ENCODE assay signal across 21 cellular contexts in the genomic region with DNA sequence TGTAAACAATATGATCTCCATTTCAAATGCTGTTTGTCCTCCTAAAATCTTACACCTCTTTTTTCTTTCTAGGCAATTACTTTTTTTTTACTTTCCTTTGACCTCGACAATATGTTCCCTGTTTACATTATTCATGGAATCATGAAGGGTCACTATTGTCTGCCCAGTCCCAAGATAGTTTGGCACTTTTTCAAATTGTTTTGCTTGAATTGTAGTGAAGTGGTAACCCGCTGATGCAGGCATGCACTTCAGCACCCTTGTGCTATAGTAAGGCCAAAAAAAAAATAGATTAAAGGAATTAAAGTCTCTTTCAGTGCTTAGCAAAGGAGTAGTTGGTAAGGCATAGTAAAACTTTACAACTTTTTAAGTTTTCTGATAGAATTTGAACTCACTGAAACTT.
DNase-seq lines count a peak whose midpoint lies in the region; ATAC-seq, FAIRE-seq and TF ChIP-seq lines count a peak whose summit lies in the region.
"Had no signal": no experiment of that assay in that cellular context is flagged by ENCODE, and none has a peak within 500 bp of the region (broad histone marks: within the 10 kb centered on the region; RNA-seq: fewer than 3 reads in every experiment).

No MANE protein-coding gene starts in this region.

- TF ChIP-seq POLR2A in endothelial cell of umbilical vein (IDR thresholded peaks at IDR 0.05; ENCODE audit: low read depth, low read length) (no peak), sigmoid colon (IDR thresholded peaks at IDR 0.05) (no peak)

- intact Hi-C loops in A673 (cut with micrococcal nuclease; ENCODE audit: unreplicated experiment) (no loop called here), endothelial cell of umbilical vein (cut with micrococcal nuclease) (no loop called here), sigmoid colon (cut with DNase I) (no loop called here)

- TF ChIP-seq CTCF in A673 (conservative IDR thresholded peaks at IDR 0.05; ENCODE audit: low read depth, low read length) (no peak), endothelial cell of umbilical vein (IDR thresholded peaks at IDR 0.05; ENCODE audit: extremely low read depth in 1 of 2, insufficient read depth in 1 of 2, low read depth in 1 of 2, low read length in 2 of 2) (no peak), sigmoid colon (IDR thresholded peaks at IDR 0.05) (no peak)

- H4K20me1 ChIP-seq in endothelial cell of umbilical vein (replicated peaks; ENCODE audit: control insufficient read depth, extremely low read depth, insufficient read depth, low read length) = no peaks in the 10 kb centered on the region

- H2AFZ ChIP-seq in endothelial cell of umbilical vein (ENCODE audit: low read depth, low read length) = no peak overlapping the region

- WGBS in sigmoid colon, 2 donors = 42 to 66% methylated on average over 2 of the region's 2 CpGs

- no peaks in the 10 kb centered on the region for H3K9me3 Mint-ChIP-seq in activated CD8-positive, alpha-beta memory T cell treated with anti-CD3 and anti-CD28 coated beads, Interleukin-2, amount 10 ng/mL, durations not matched to agents 7 days and 5 days (ENCODE audit: low read depth)

- POLR2A ChIA-PET in A673 (lab: Charles Lee; ENCODE audit: low non-redundant PET) = no interaction called here
- POLR2A ChIA-PET in endothelial cell of umbilical vein (lab: Charles Lee) = no interaction called here

- no peak overlapping the region for H3K27ac Mint-ChIP-seq in activated CD8-positive, alpha-beta memory T cell treated with anti-CD3 and anti-CD28 coated beads, Interleukin-2, amount 10 ng/mL, durations not matched to agents 7 days and 5 days

- no peaks in the 10 kb centered on the region for H3K79me2 ChIP-seq in endothelial cell of umbilical vein (ENCODE audit: control insufficient read depth, insufficient read depth, low read length)

- H3K9me1 ChIP-seq in endothelial cell of umbilical vein (replicated peaks; ENCODE audit: control insufficient read depth, extremely low read depth, insufficient read depth, low read length) = no peaks in the 10 kb centered on the region

- in situ Hi-C loops in G401 (cut with HindIII; ENCODE audit: low sequenced_read_pairs) = no loop called here

- H3K4me2 ChIP-seq in endothelial cell of umbilical vein (ENCODE audit: insufficient read depth, low read length) = no peak overlapping the region

- no TSS peak for BruUV-seq in A673 (replicated peaks; lab: Mats Ljungman, UMichigan)
- no TSS peak for BruUV-seq in endothelial cell of umbilical vein (replicated peaks; lab: Mats Ljungman, UMichigan)

- peaks cover 1% of the 10 kb centered on the region for H3K36me3 Mint-ChIP-seq in activated CD8-positive, alpha-beta memory T cell treated with anti-CD3 and anti-CD28 coated beads, Interleukin-2, amount 10 ng/mL, durations not matched to agents 7 days and 5 days

- H3K4me3 ChIP-seq in A673 (ENCODE audit: low read depth, low read length, poor library complexity, severe bottlenecking) (no peak overlapping the region), endothelial cell of umbilical vein (replicated peaks in 1 of 3; ENCODE audit: insufficient read depth in 1 of 3, low read depth in 1 of 3, low read length in 3 of 3) (no peak overlapping the region), sigmoid colon (no peak overlapping the region)
- H3K4me3 ChIP-seq: GM12878, SJSA1 had no signal

- H3K36me3 ChIP-seq in A673 (ENCODE audit: insufficient read depth, low read length, poor library complexity, severe bottlenecking) (no peaks in the 10 kb centered on the region), endothelial cell of umbilical vein (ENCODE audit: control insufficient read depth in 2 of 2, extremely low read depth in 1 of 2, insufficient read depth in 2 of 2, low read length in 2 of 2) (no peaks in the 10 kb centered on the region), sigmoid colon (no peaks in the 10 kb centered on the region)
- H3K36me3 ChIP-seq: SJSA1 had no signal

- H3K4me1 ChIP-seq in A673 (ENCODE audit: insufficient read depth, low read length, poor library complexity, severe bottlenecking) = no peaks in the 10 kb centered on the region
- no peaks in the 10 kb centered on the region for H3K4me1 ChIP-seq in endothelial cell of umbilical vein (ENCODE audit: control insufficient read depth, extremely low read depth, insufficient read depth, low read length)
- H3K4me1 ChIP-seq in sigmoid colon = no peaks in the 10 kb centered on the region

- no peak overlapping the region for H3K4me3 Mint-ChIP-seq in activated CD8-positive, alpha-beta memory T cell treated with anti-CD3 and anti-CD28 coated beads, Interleukin-2, amount 10 ng/mL, durations not matched to agents 7 days and 5 days

- DNase-seq in A673 (ENCODE audit: low spot score) = peak; percentile 39
- DNase-seq in G401 (ENCODE audit: low spot score) = peak; percentile 66
- DNase-seq in NCI-H69 (lab: John Stamatoyannopoulos, UW) = peak; percentile 89
- DNase-seq in endothelial cell of umbilical vein (ENCODE audit: low read depth, low spot score) = peak; percentile 13
- DNase-seq in activated CD8-positive, alpha-beta memory T cell treated with anti-CD3 and anti-CD28 coated beads, Interleukin-2, amount 10 ng/mL, durations not matched to agents 7 days and 5 days = no peak
- DNase-seq in stimulated activated CD4-positive, alpha-beta T cell treated with anti-CD3 and anti-CD28 coated beads, Interleukin-1b, Interleukin-23, amount 100 ng/mL, for 48 hours = no peak
- DNase-seq in sigmoid colon = no peak
- DNase-seq: DND-41, GDM1, HCEC 1CT, KBM-7, NCI-H1048, NCI-H2107, NCI-H774, PC-3, SW 1271 had no signal

- H3K27me3 ChIP-seq in A673 (replicated peaks; ENCODE audit: insufficient read depth, low read depth, low read length, poor library complexity) = no peaks in the 10 kb centered on the region
- H3K27me3 ChIP-seq in endothelial cell of umbilical vein (ENCODE audit: control insufficient read depth in 2 of 2, insufficient read depth in 2 of 2, low read length in 2 of 2) = no peaks in the 10 kb centered on the region
- no peaks in the 10 kb centered on the region for H3K27me3 ChIP-seq in sigmoid colon
- H3K27me3 ChIP-seq: SJSA1 had no signal

- H3K4me1 Mint-ChIP-seq in activated CD8-positive, alpha-beta memory T cell treated with anti-CD3 and anti-CD28 coated beads, Interleukin-2, amount 10 ng/mL, durations not matched to agents 7 days and 5 days = peaks cover 10% of the 10 kb centered on the region

- no peaks in the 10 kb centered on the region for H3K9me3 ChIP-seq in A673 (ENCODE audit: low read depth, low read length, poor library complexity, severe bottlenecking)
- no peaks in the 10 kb centered on the region for H3K9me3 ChIP-seq in endothelial cell of umbilical vein (replicated peaks; ENCODE audit: control insufficient read depth, insufficient read depth, low read length)
- no peaks in the 10 kb centered on the region for H3K9me3 ChIP-seq in sigmoid colon
- H3K9me3 ChIP-seq: SJSA1 had no signal

- no peaks in the 10 kb centered on the region for H3K27me3 Mint-ChIP-seq in activated CD8-positive, alpha-beta memory T cell treated with anti-CD3 and anti-CD28 coated beads, Interleukin-2, amount 10 ng/mL, durations not matched to agents 7 days and 5 days

- TF ChIP-seq EP300 in sigmoid colon (IDR thresholded peaks at IDR 0.05) = no peak

- no peak for ATAC-seq in activated CD8-positive, alpha-beta memory T cell treated with anti-CD3 and anti-CD28 coated beads, Interleukin-2, amount 10 ng/mL, durations not matched to agents 7 days and 5 days
- no peak for ATAC-seq in HG02588 (IDR thresholded peaks at IDR 0.05; ENCODE audit: unreplicated experiment)
- ATAC-seq: GM12878, PC-3 had no signal

- no peak overlapping the region for H3K9ac ChIP-seq in endothelial cell of umbilical vein (replicated peaks; ENCODE audit: extremely low read depth, insufficient read depth, low read length)

- FAIRE-seq in endothelial cell of umbilical vein (lab: Jason Lieb, UNC) = no peak
- FAIRE-seq: A204.1, GM12878 had no signal

- H3K27ac ChIP-seq in A673 (ENCODE audit: low read depth, low read length, poor library complexity, severe bottlenecking) (no peak overlapping the region), endothelial cell of umbilical vein (ENCODE audit: insufficient read depth, low read depth, low read length) (no peak overlapping the region), sigmoid colon (no peak overlapping the region)
- H3K27ac ChIP-seq: HL-60, SJSA1 had no signal

- dilution Hi-C loops in endothelial cell of umbilical vein (cut with MboI; ENCODE audit: extremely low pct_ligation_motif_present, low sequenced_read_pairs) = no loop called here

- CTCF ChIA-PET in A673 (lab: Charles Lee) = interaction anchor here (0.9 kb wide), 1 partner anchor 10 kb away, joined by 3 read pairs; no protein-coding TSS in a partner anchor
- CTCF ChIA-PET in endothelial cell of umbilical vein (lab: Charles Lee) = no interaction called here
- CTCF ChIA-PET in activated CD8-positive, alpha-beta memory T cell treated with anti-CD3 and anti-CD28 coated beads, Interleukin-2, amount 10 ng/mL, durations not matched to agents 7 days and 5 days (lab: Charles Lee) = no interaction called here

TF ChIP-seq in endothelial cell of umbilical vein, 7 proteins besides CTCF, POLR2A, EP300 and RAD21:
- TF ChIP-seq POLR2AphosphoS5 (IDR thresholded peaks at IDR 0.05; ENCODE audit: insufficient read depth, low read depth, low read length) = no peak
- no peak for TF ChIP-seq GATA2 (IDR thresholded peaks at IDR 0.05; ENCODE audit: insufficient read depth, insufficient read length, low read depth, low read length)

Comparison
In these comparisons a context has a peak if more than half of its experiments do, and no peak if none do; other contexts are left out.
1. DNase-seq: peak in A673 (single experiment), G401 (single experiment), NCI-H69 (single experiment) and endothelial cell of umbilical vein (single experiment); none in activated CD8-positive, alpha-beta memory T cell treated with anti-CD3 and anti-CD28 coated beads, Interleukin-2, amount 10 ng/mL, durations not matched to agents 7 days and 5 days (single experiment), stimulated activated CD4-positive, alpha-beta T cell treated with anti-CD3 and anti-CD28 coated beads, Interleukin-1b, Interleukin-23, amount 100 ng/mL, for 48 hours (single experiment) and sigmoid colon (single experiment).